ENCODE assay signal across 29 cellular contexts in genomic region chr7:2093214-2093840, GRCh38.
DNase-seq lines count a peak whose midpoint lies in the region; TF ChIP-seq lines count a peak whose summit lies in the region.
"Had no signal": no experiment of that assay in that cellular context is flagged by ENCODE, and none has a peak within 500 bp of the region (broad histone marks: within the 10 kb centered on the region; RNA-seq: fewer than 3 reads in every experiment).

No MANE protein-coding gene starts in this region.

- H3K23ac ChIP-seq in H9 (ENCODE audit: insufficient read length, low read depth, low read length), result no peak overlapping the region
- H3K23ac ChIP-seq in trophoblast cell (ENCODE audit: low read length), result no peak overlapping the region

- H3K18ac ChIP-seq in H9 (ENCODE audit: insufficient read length, low read depth, low read length) (no peak overlapping the region), trophoblast cell (ENCODE audit: low read length) (no peak overlapping the region)

- H3K27ac ChIP-seq in H9 (ENCODE audit: insufficient read length, low read depth, low read length), result no peak overlapping the region
- H3K27ac ChIP-seq in hepatocyte, result peak overlapping the region; percentile 60
- H3K27ac ChIP-seq in SJCRH30, result no peak overlapping the region
- H3K27ac ChIP-seq in trophoblast cell (ENCODE audit: low read depth, low read length), result no peak overlapping the region
- H3K27ac ChIP-seq: adrenal gland, body of pancreas, left ventricle myocardium inferior, pancreas, SJSA1, stomach, tibial artery had no signal

- H4K12ac ChIP-seq in trophoblast cell (ENCODE audit: low read depth, low read length), result no peak overlapping the region

- H3K4me1 ChIP-seq in H9 (ENCODE audit: insufficient read depth, low read length) (no peaks in the 10 kb centered on the region), hepatocyte (ENCODE audit: insufficient read depth) (no peaks in the 10 kb centered on the region), SJCRH30 (no peaks in the 10 kb centered on the region), trophoblast cell (ENCODE audit: control insufficient read depth in 1 of 2, insufficient read depth in 2 of 2, low read length in 2 of 2) (peaks cover 0 to 6% of the 10 kb centered on the region in 2 experiments)
- H3K4me1 ChIP-seq: adrenal gland, body of pancreas, left ventricle myocardium inferior, pancreas, SJSA1, stomach, tibial artery had no signal

- H3K9me3 ChIP-seq in H9 (ENCODE audit: control insufficient read depth, low read depth, low read length) (no peaks in the 10 kb centered on the region), hepatocyte (ENCODE audit: low read depth) (no peaks in the 10 kb centered on the region), SJCRH30 (replicated peaks) (no peaks in the 10 kb centered on the region), trophoblast cell (ENCODE audit: insufficient read depth, low read depth, low read length) (no peaks in the 10 kb centered on the region)
- H3K9me3 ChIP-seq: adrenal gland, body of pancreas, left ventricle myocardium inferior, pancreas, SJSA1, stomach, tibial artery had no signal

- DNase-seq in AG08395 (ENCODE audit: low spot score) (peak; percentile 40), H9 (no peak), chondrocyte (ENCODE audit: low spot score) (no peak), hepatocyte (ENCODE audit: low spot score) (no peak), SJCRH30 (no peak), DMS53 (lab: John Stamatoyannopoulos, UW) (no peak), trophoblast cell (no peak), NCI-H1930 (lab: John Stamatoyannopoulos, UW) (no peak)
- DNase-seq: activated CD4-positive, alpha-beta T cell treated with anti-CD3 and anti-CD28 coated beads for 36 hours; activated CD8-positive, alpha-beta memory T cell treated with anti-CD3 and anti-CD28 coated beads for 24 hours; activated gamma-delta T cell; adrenal gland; body of pancreas; effector CD8-positive, alpha-beta T cell; foreskin melanocyte; GF-D8; left ventricle myocardium inferior; midbrain; naive thymus-derived CD4-positive, alpha-beta T cell; NCI-H1417; NCI-H2081 treated with DMSO at 0.1 percent for 48 hours; NCI-H226; pancreas; small intestine; stomach; T-helper 2 cell; tibial artery had no signal

- no peak overlapping the region for H3K9ac ChIP-seq in H9 (ENCODE audit: extremely low read depth, insufficient read length, low read length)
- H3K9ac ChIP-seq in trophoblast cell (ENCODE audit: low read length), result no peak overlapping the region

- no peak overlapping the region for H2BK20ac ChIP-seq in H9 (ENCODE audit: low read depth, low read length, poor library complexity, severe bottlenecking)

- peak overlapping the region; percentile 30 to 93 (median 45); a peak in 6 of 7 replicates for H3K27ac Mint-ChIP-seq in H9
- H3K27ac Mint-ChIP-seq in chondrocyte (ENCODE audit: unreplicated experiment), result peak overlapping the region; percentile 43
- H3K27ac Mint-ChIP-seq: activated CD4-positive, alpha-beta T cell treated with anti-CD3 and anti-CD28 coated beads for 36 hours; B cell had no signal

- H2BK15ac ChIP-seq in H9 (ENCODE audit: low read depth, low read length), result no peak overlapping the region

- H3K36me3 Mint-ChIP-seq in H9 (ENCODE audit: insufficient read depth in 1 of 3, low read depth in 3 of 3), result peaks cover 20 to 29% (median 23%) of the 10 kb centered on the region in 3 experiments
- peaks cover 3% of the 10 kb centered on the region for H3K36me3 Mint-ChIP-seq in chondrocyte (ENCODE audit: low read depth)

- H3K56ac ChIP-seq in H9 (ENCODE audit: insufficient read length, low read depth, low read length), result no peak overlapping the region

- H3K79me2 ChIP-seq in H9 (ENCODE audit: insufficient read depth, low read length) (no peaks in the 10 kb centered on the region), hepatocyte (no peaks in the 10 kb centered on the region), trophoblast cell (ENCODE audit: control insufficient read depth, insufficient read depth, low read length, poor library complexity) (no peaks in the 10 kb centered on the region)

- H3K4me2 ChIP-seq in H9 (ENCODE audit: insufficient read depth, insufficient read length, low read length) (no peak overlapping the region), hepatocyte (no peak overlapping the region), trophoblast cell (ENCODE audit: low read length) (no peak overlapping the region)

- no peak overlapping the region for H4K8ac ChIP-seq in H9 (replicated peaks; ENCODE audit: insufficient read length, low read depth, low read length)
- no peak overlapping the region for H4K8ac ChIP-seq in trophoblast cell (ENCODE audit: low read depth, low read length)

- H2BK5ac ChIP-seq in H9 (ENCODE audit: insufficient read length, low read length), result no peak overlapping the region
- no peak overlapping the region for H2BK5ac ChIP-seq in trophoblast cell (ENCODE audit: low read depth, low read length, poor library complexity)

- H4K91ac ChIP-seq in H9 (ENCODE audit: insufficient read length, low read depth, low read length), result no peak overlapping the region
- no peak overlapping the region for H4K91ac ChIP-seq in trophoblast cell (ENCODE audit: low read depth, low read length)

- H3K14ac ChIP-seq in H9 (ENCODE audit: insufficient read depth, low read length), result no peak overlapping the region
- H3K14ac ChIP-seq in trophoblast cell (ENCODE audit: low read length), result no peak overlapping the region

- H3K9me2 ChIP-seq in hepatocyte (replicated peaks; ENCODE audit: insufficient read depth), result no peaks in the 10 kb centered on the region

- H3T11ph ChIP-seq in H9 (ENCODE audit: low read length), result no peak overlapping the region

- H2BK12ac ChIP-seq in H9 (ENCODE audit: insufficient read length, low read depth, low read length) (no peak overlapping the region), trophoblast cell (ENCODE audit: low read length) (no peak overlapping the region)

- H4K5ac ChIP-seq in H9 (ENCODE audit: insufficient read length, low read depth, low read length), result no peak overlapping the region

- no peak overlapping the region for H3K4me3 Mint-ChIP-seq in H9
- no peak overlapping the region for H3K4me3 Mint-ChIP-seq in chondrocyte (ENCODE audit: unreplicated experiment)
- H3K4me3 Mint-ChIP-seq: activated CD4-positive, alpha-beta T cell treated with anti-CD3 and anti-CD28 coated beads for 36 hours; B cell had no signal

- H3K27me3 ChIP-seq in H9 (ENCODE audit: insufficient read depth, low read length) (no peaks in the 10 kb centered on the region), hepatocyte (no peaks in the 10 kb centered on the region), SJCRH30 (no peaks in the 10 kb centered on the region), trophoblast cell (ENCODE audit: insufficient read depth, low read length) (no peaks in the 10 kb centered on the region)
- H3K27me3 ChIP-seq: adrenal gland, body of pancreas, pancreas, SJSA1, stomach, tibial artery had no signal

- H3K4me1 Mint-ChIP-seq in H9 (no peaks in the 10 kb centered on the region; a peak in 1 of 4 replicates), chondrocyte (ENCODE audit: low read depth) (peaks cover 11% of the 10 kb centered on the region)

- H3K4me3 ChIP-seq in hepatocyte (no peak overlapping the region), SJCRH30 (no peak overlapping the region), trophoblast cell (ENCODE audit: low read depth, low read length) (no peak overlapping the region)
- H3K4me3 ChIP-seq: adrenal gland, body of pancreas, left ventricle myocardium inferior, pancreas, SJSA1, stomach, tibial artery had no signal

- H2AFZ ChIP-seq in H9 (ENCODE audit: low read length) (no peak overlapping the region), hepatocyte (no peak overlapping the region), trophoblast cell (ENCODE audit: insufficient read depth, low read length, poor library complexity) (no peak overlapping the region)

- H3K79me1 ChIP-seq in H9 (ENCODE audit: insufficient read depth, low read depth, low read length, poor library complexity, severe bottlenecking), result no peaks in the 10 kb centered on the region
- H3K79me1 ChIP-seq in trophoblast cell (ENCODE audit: low read length), result no peaks in the 10 kb centered on the region

- no peaks in the 10 kb centered on the region for H3K27me3 Mint-ChIP-seq in H9 (ENCODE audit: low read depth)
- no peaks in the 10 kb centered on the region for H3K27me3 Mint-ChIP-seq in chondrocyte (ENCODE audit: low read depth)
- H3K27me3 Mint-ChIP-seq: activated CD4-positive, alpha-beta T cell treated with anti-CD3 and anti-CD28 coated beads for 36 hours; B cell; naive thymus-derived CD4-positive, alpha-beta T cell had no signal

- H4K20me1 ChIP-seq in H9 (ENCODE audit: control insufficient read depth, insufficient read depth, insufficient read length), result no peaks in the 10 kb centered on the region
- no peaks in the 10 kb centered on the region for H4K20me1 ChIP-seq in hepatocyte (ENCODE audit: insufficient read depth, poor library complexity, severe bottlenecking)

- H3K36me3 ChIP-seq in hepatocyte (replicated peaks; ENCODE audit: insufficient read depth, low read depth) (no peaks in the 10 kb centered on the region), SJCRH30 (no peaks in the 10 kb centered on the region), trophoblast cell (ENCODE audit: control insufficient read depth in 1 of 2, insufficient read depth in 2 of 2, low read length in 2 of 2) (peaks cover 0 to 4% of the 10 kb centered on the region in 2 experiments)
- H3K36me3 ChIP-seq: adrenal gland, left ventricle myocardium inferior, pancreas, SJSA1 had no signal

- H2BK120ac ChIP-seq in H9 (ENCODE audit: low read depth, low read length, poor library complexity, severe bottlenecking) (no peak overlapping the region), trophoblast cell (ENCODE audit: insufficient read depth, low read length, poor library complexity) (no peak overlapping the region)

- H3K23me2 ChIP-seq in H9 (ENCODE audit: insufficient read length, low read depth, low read length, poor library complexity, severe bottlenecking), result no peaks in the 10 kb centered on the region

- WGBS in H9 (ENCODE audit: extremely low coverage, insufficient read length, low lambda C conversion rate), result no CpG with 5 or more reads among the region's 15 CpGs
- 83% methylated on average over 15 of the region's 15 CpGs for WGBS in hepatocyte (ENCODE audit: low lambda C conversion rate, missing lambda C conversion rate)
- WGBS in trophoblast cell (ENCODE audit: extremely low coverage, insufficient coverage, insufficient read length), result no CpG with 5 or more reads among the region's 15 CpGs

- H2AK5ac ChIP-seq in H9 (ENCODE audit: insufficient read length, low read length) (no peak overlapping the region), trophoblast cell (ENCODE audit: low read length) (no peak overlapping the region)

- H3K4ac ChIP-seq in H9 (ENCODE audit: low read depth, low read length) (no peak overlapping the region), trophoblast cell (ENCODE audit: low read depth, low read length) (no peak overlapping the region)

- H3K9me3 Mint-ChIP-seq in H9, result peaks cover 3% of the 10 kb centered on the region in 2 experiments; a peak in 3 of 5 replicates
- no peaks in the 10 kb centered on the region for H3K9me3 Mint-ChIP-seq in chondrocyte (ENCODE audit: low read depth)
- H3K9me3 Mint-ChIP-seq: naive thymus-derived CD4-positive, alpha-beta T cell had no signal

- TF ChIP-seq CTCF in H9 (conservative IDR thresholded peaks at IDR 0.05) (no peak), chondrocyte (IDR thresholded peaks at IDR 0.05) (no peak), hepatocyte (IDR thresholded peaks at IDR 0.05; ENCODE audit: poor library complexity) (no peak)
